ENCODE assay signal across 13 cellular contexts in genomic region chr17:78541488-78542237, GRCh38. TPM values are rescaled to one million over a fixed set of nuclear protein-coding genes. Genes with fewer than 3 reads are reported as not detected.
DNase-seq lines count a peak whose midpoint lies in the region; ATAC-seq and TF ChIP-seq lines count a peak whose summit lies in the region.
"Had no signal": no experiment of that assay in that cellular context is flagged by ENCODE, and none has a peak within 500 bp of the region (broad histone marks: within the 10 kb centered on the region; RNA-seq: fewer than 3 reads in every experiment).

No MANE protein-coding gene starts in this region.

- H3K4me3 ChIP-seq in NB4 (ENCODE audit: low read depth, low read length) (no peak overlapping the region), epithelial cell of esophagus (ENCODE audit: low read length) (no peak overlapping the region), dorsolateral prefrontal cortex (no peak overlapping the region), foreskin fibroblast (ENCODE audit: low read depth in 1 of 2, low read length in 2 of 2) (no peak overlapping the region)
- H3K4me3 ChIP-seq: testis had no signal

- TF ChIP-seq CTCF in NB4 (IDR thresholded peaks at IDR 0.05; ENCODE audit: low read depth, low read length) (no peak), epithelial cell of esophagus (IDR thresholded peaks at IDR 0.05; ENCODE audit: insufficient read depth, low read depth, low read length, missing control alignments) (no peak), omental fat pad (IDR thresholded peaks at IDR 0.05) (no peak), dorsolateral prefrontal cortex (IDR thresholded peaks at IDR 0.05 in 54 of 56, conservative IDR thresholded peaks at IDR 0.05 in 2 of 56; ENCODE audit: low read depth in 1 of 56, partially characterized antibody in 56 of 56) (no peak), foreskin fibroblast (IDR thresholded peaks at IDR 0.05; ENCODE audit: low read depth, low read length) (no peak)

- H3K4me3 Mint-ChIP-seq in T-helper 2 cell treated with Interferon-gamma antibody and Interleukin-4, amounts not matched to agents 5 μg/mL and 100 μg/mL, for 36 hours: no peak overlapping the region
- H3K4me3 Mint-ChIP-seq in stimulated activated naive CD8-positive, alpha-beta T cell treated with anti-CD3 and anti-CD28 coated beads, Interleukin-15, amount 100 ng/mL, for 72 hours: no peak overlapping the region

- H3K9me3 Mint-ChIP-seq in T-helper 2 cell treated with Interferon-gamma antibody and Interleukin-4, amounts not matched to agents 5 μg/mL and 100 μg/mL, for 36 hours: no peaks in the 10 kb centered on the region
- no peaks in the 10 kb centered on the region for H3K9me3 Mint-ChIP-seq in stimulated activated naive CD8-positive, alpha-beta T cell treated with anti-CD3 and anti-CD28 coated beads, Interleukin-15, amount 100 ng/mL, for 72 hours

- ATAC-seq in stimulated activated naive CD8-positive, alpha-beta T cell treated with anti-CD3 and anti-CD28 coated beads, Interleukin-15, amount 100 ng/mL, for 72 hours: peak; percentile 28
- ATAC-seq in omental fat pad (ENCODE audit: low FRiP score): no peak

- no peaks in the 10 kb centered on the region for H3K27me3 Mint-ChIP-seq in T-helper 2 cell treated with Interferon-gamma antibody and Interleukin-4, amounts not matched to agents 5 μg/mL and 100 μg/mL, for 36 hours (ENCODE audit: low read depth)
- H3K27me3 Mint-ChIP-seq in stimulated activated naive CD8-positive, alpha-beta T cell treated with anti-CD3 and anti-CD28 coated beads, Interleukin-15, amount 100 ng/mL, for 72 hours: no peaks in the 10 kb centered on the region

- no peak for TF ChIP-seq POLR2A in NB4 (IDR thresholded peaks at IDR 0.05; ENCODE audit: extremely low read depth, insufficient read length)

- DNase-seq in T-helper 2 cell treated with Interferon-gamma antibody and Interleukin-4, amounts not matched to agents 5 μg/mL and 100 μg/mL, for 36 hours (ENCODE audit: low spot score): no peak
- no peak for DNase-seq in T-helper 2 cell
- peak; percentile 38 for DNase-seq in NB4 (ENCODE audit: low read depth)
- DNase-seq in epithelial cell of esophagus (ENCODE audit: low read depth): peak; percentile 56
- DNase-seq in stimulated activated naive CD8-positive, alpha-beta T cell treated with anti-CD3 and anti-CD28 coated beads, Interleukin-15, amount 100 ng/mL, for 72 hours: no peak
- no peak for DNase-seq in omental fat pad (ENCODE audit: low spot score)
- no peak for DNase-seq in dorsolateral prefrontal cortex
- no peak for DNase-seq in foreskin fibroblast
- DNase-seq: activated CD8-positive, alpha-beta memory T cell treated with anti-CD3 and anti-CD28 coated beads for 24 hours; hypothalamus; KBM-7; NCI-H446 treated with DMSO at 0.1 percent for 48 hours; testis had no signal

- intact Hi-C loops in dorsolateral prefrontal cortex (cut with DNase I): no loop called here

- H3K27ac Mint-ChIP-seq in T-helper 2 cell treated with Interferon-gamma antibody and Interleukin-4, amounts not matched to agents 5 μg/mL and 100 μg/mL, for 36 hours: peak overlapping the region; percentile 18
- H3K27ac Mint-ChIP-seq in stimulated activated naive CD8-positive, alpha-beta T cell treated with anti-CD3 and anti-CD28 coated beads, Interleukin-15, amount 100 ng/mL, for 72 hours: peak overlapping the region in 1 of 2 donors; percentile 9

- H3K36me3 Mint-ChIP-seq in T-helper 2 cell treated with Interferon-gamma antibody and Interleukin-4, amounts not matched to agents 5 μg/mL and 100 μg/mL, for 36 hours (ENCODE audit: low read depth): no peaks in the 10 kb centered on the region

- H3K27ac ChIP-seq in dorsolateral prefrontal cortex: no peak overlapping the region
- H3K27ac ChIP-seq: testis had no signal

- H3K4me1 Mint-ChIP-seq in T-helper 2 cell treated with Interferon-gamma antibody and Interleukin-4, amounts not matched to agents 5 μg/mL and 100 μg/mL, for 36 hours (ENCODE audit: low read depth): peaks cover 8% of the 10 kb centered on the region
- peaks cover 8% of the 10 kb centered on the region for H3K4me1 Mint-ChIP-seq in stimulated activated naive CD8-positive, alpha-beta T cell treated with anti-CD3 and anti-CD28 coated beads, Interleukin-15, amount 100 ng/mL, for 72 hours

- H3K27me3 ChIP-seq in dorsolateral prefrontal cortex: no peaks in the 10 kb centered on the region
- H3K27me3 ChIP-seq: testis had no signal

RNA-seq across cellular contexts. Expression of gene DNAH17, which starts 35.5 kb away (rescaled TPM):
- 1 to 10 TPM in 1 of 4 donors, under 1 TPM in 3; 0.24 to 1.4 (median 0.34) TPM for total RNA-seq in omental fat pad
- total RNA-seq in dorsolateral prefrontal cortex: 10 to 100 TPM in 89 of 120 experiments, 1 to 10 TPM in 31; 1.1 to 86.9 (median 16.6) TPM

Comparison
In these comparisons a context has a peak if more than half of its experiments do, and no peak if none do; other contexts are left out.
1. DNase-seq: peak in NB4 (single experiment) and epithelial cell of esophagus (single experiment); none in T-helper 2 cell treated with Interferon-gamma antibody and Interleukin-4, amounts not matched to agents 5 μg/mL and 100 μg/mL, for 36 hours (single experiment), T-helper 2 cell (0 of 5), stimulated activated naive CD8-positive, alpha-beta T cell treated with anti-CD3 and anti-CD28 coated beads, Interleukin-15, amount 100 ng/mL, for 72 hours (0 of 2), omental fat pad (single experiment), dorsolateral prefrontal cortex (0 of 10) and foreskin fibroblast (0 of 2).